ENCODE assay signal across 11 cellular contexts in genomic region chr6:156827382-156827781, GRCh38. TPM values are rescaled to one million over a fixed set of nuclear protein-coding genes. Genes with fewer than 3 reads are reported as not detected.
DNase-seq lines count a peak whose midpoint lies in the region; ATAC-seq, FAIRE-seq and TF ChIP-seq lines count a peak whose summit lies in the region.
"Had no signal": no experiment of that assay in that cellular context is flagged by ENCODE, and none has a peak within 500 bp of the region (broad histone marks: within the 10 kb centered on the region; RNA-seq: fewer than 3 reads in every experiment).

No MANE protein-coding gene starts in this region.

- H3K36me3 ChIP-seq in PC-9 (ENCODE audit: low read depth) (no peaks in the 10 kb centered on the region), pancreas (peaks cover 0 to 6% (median 0%) of the 10 kb centered on the region in 3 donors), hepatocyte (replicated peaks; ENCODE audit: insufficient read depth, low read depth) (no peaks in the 10 kb centered on the region)

- H3K27ac ChIP-seq in PC-9 = no peak overlapping the region
- H3K27ac ChIP-seq in pancreas = no peak overlapping the region
- no peak overlapping the region for H3K27ac ChIP-seq in hepatocyte

- H3K9me3 ChIP-seq in PC-9 (ENCODE audit: insufficient read depth, low read depth) (no peaks in the 10 kb centered on the region), pancreas (no peaks in the 10 kb centered on the region), hepatocyte (ENCODE audit: low read depth) (no peaks in the 10 kb centered on the region)

- H4K20me1 ChIP-seq in PC-9 (ENCODE audit: insufficient read depth) = peaks cover 35% of the 10 kb centered on the region
- peaks cover 73% of the 10 kb centered on the region for H4K20me1 ChIP-seq in hepatocyte (ENCODE audit: insufficient read depth, poor library complexity, severe bottlenecking)

- H3K79me2 ChIP-seq in PC-9 (ENCODE audit: low read depth) (peaks cover 60% of the 10 kb centered on the region), hepatocyte (peaks cover 100% of the 10 kb centered on the region)

- POLR2A ChIA-PET in PC-9 (lab: Charles Lee; ENCODE audit: unreplicated experiment) = no interaction called here

- H3K9me2 ChIP-seq in PC-9 (ENCODE audit: insufficient read depth) (no peaks in the 10 kb centered on the region), hepatocyte (replicated peaks; ENCODE audit: insufficient read depth) (no peaks in the 10 kb centered on the region)

- H3K4me1 ChIP-seq in PC-9 (replicated peaks; ENCODE audit: insufficient read depth) = peaks cover 25% of the 10 kb centered on the region
- peaks cover 20 to 29% (median 28%) of the 10 kb centered on the region in 3 donors for H3K4me1 ChIP-seq in pancreas
- peaks cover 9% of the 10 kb centered on the region for H3K4me1 ChIP-seq in hepatocyte (ENCODE audit: insufficient read depth)

- H2AFZ ChIP-seq in PC-9 (no peak overlapping the region), hepatocyte (no peak overlapping the region)

- intact Hi-C loops in PC-9 (cut with micrococcal nuclease; ENCODE audit: unreplicated experiment) = no loop called here
- intact Hi-C loops in pancreas (cut with DNase I) = no loop called here

- no TSS peak for BruUV-seq in PC-9 (replicated peaks; lab: Mats Ljungman, UMichigan)

- H3K4me2 ChIP-seq in PC-9 = peak overlapping the region; percentile 52
- H3K4me2 ChIP-seq in hepatocyte = no peak overlapping the region

- DNase-seq in AG10803 (ENCODE audit: low read depth) (peak; percentile 53), PC-9 (no peak), fibroblast of gingiva (ENCODE audit: low read depth) (peak; percentile 76), pancreas (peak in 1 of 6 donors; percentile 46), NCI-H774 (lab: John Stamatoyannopoulos, UW) (no peak), hepatocyte (ENCODE audit: low spot score) (no peak)
- DNase-seq: CD8-positive, alpha-beta T cell; T-cell had no signal

- CTCF ChIA-PET in PC-9 (lab: Charles Lee) = no interaction called here

- H3K4me3 ChIP-seq in AG10803 (ENCODE audit: low read length) (no peak overlapping the region), PC-9 (no peak overlapping the region), pancreas (no peak overlapping the region), hepatocyte (no peak overlapping the region)

- no peak for TF ChIP-seq CTCF in AG10803 (conservative IDR thresholded peaks at IDR 0.05; ENCODE audit: low read length)
- TF ChIP-seq CTCF in PC-9 (conservative IDR thresholded peaks at IDR 0.05) = no peak
- no peak for TF ChIP-seq CTCF in pancreas (IDR thresholded peaks at IDR 0.05)
- TF ChIP-seq CTCF in hepatocyte (IDR thresholded peaks at IDR 0.05; ENCODE audit: poor library complexity) = no peak

- 52 to 67% methylated on average over 4 of the region's 4 CpGs for WGBS in pancreas, 2 donors
- 43% methylated on average over 4 of the region's 4 CpGs for WGBS in hepatocyte (ENCODE audit: low lambda C conversion rate, missing lambda C conversion rate)

- ATAC-seq in pancreas (peak; percentile 51 to 61 (median 56)), GM18511 (IDR thresholded peaks at IDR 0.05; ENCODE audit: unreplicated experiment) (no peak), HG03354 (IDR thresholded peaks at IDR 0.05; ENCODE audit: poor library complexity, severe bottlenecking, unreplicated experiment) (no peak)
- ATAC-seq: CD8-positive, alpha-beta T cell had no signal

- peaks cover 12% of the 10 kb centered on the region; the same call in 1 of the 2 replicates for H3F3A ChIP-seq in PC-9 (ENCODE audit: insufficient read depth, low read depth)

- H3K27me3 ChIP-seq in PC-9 (ENCODE audit: insufficient read depth, low read depth) (no peaks in the 10 kb centered on the region), pancreas (no peaks in the 10 kb centered on the region), hepatocyte (no peaks in the 10 kb centered on the region)

- FAIRE-seq in pancreas (lab: Jason Lieb, UNC) = no peak
- FAIRE-seq: islet of Langerhans had no signal

RNA-seq across cellular contexts. Expression of gene ARID1B, which starts 50.2 kb away (rescaled TPM):
- total RNA-seq in PC-9 (2021) (38.8 and 42.8 TPM in 2 replicates), pancreas (10 to 100 TPM; 32.1 to 68.0 (median 43.7) TPM), hepatocyte (60.2 and 67.0 TPM in 2 replicates)
- polyA plus RNA-seq in pancreas (10 to 100 TPM; 16.2 to 16.4 TPM), hepatocyte (32.9 and 47.5 TPM in 2 replicates)

Comparison
In these comparisons a context has a peak if more than half of its experiments do, and no peak if none do; other contexts are left out.
1. DNase-seq: peak in AG10803 (single experiment) and fibroblast of gingiva (single experiment); none in PC-9 (0 of 2), NCI-H774 (single experiment) and hepatocyte (single experiment).
2. ATAC-seq: peak in pancreas (4 of 4); none in GM18511 (single experiment) and HG03354 (single experiment).